Comparison of ENCODE assay signal across 9 cellular contexts in genomic region chr3:138433892-138434275, GRCh38. TPM values are rescaled to one million over a fixed set of nuclear protein-coding genes. Genes with fewer than 3 reads are reported as not detected.
DNase-seq lines count a peak whose midpoint lies in the region; TF ChIP-seq lines count a peak whose summit lies in the region.
"Had no signal": no experiment of that assay in that cellular context is flagged by ENCODE, and none has a peak within 500 bp of the region (broad histone marks: within the 10 kb centered on the region; RNA-seq: fewer than 3 reads in every experiment).

No MANE protein-coding gene starts in this region.

- 15 to 32% methylated on average over 16 of the region's 16 CpGs for WGBS in tibial nerve, 2 donors
- WGBS in spleen, 5 donors = 21 to 52% (median 36%) methylated on average over 16 of the region's 16 CpGs

- H3K27me3 Mint-ChIP-seq in MCF 10A (ENCODE audit: insufficient read depth, unreplicated experiment) = peaks cover 12% of the 10 kb centered on the region

- H3K27ac ChIP-seq in mucosa of rectum (ENCODE audit: low read depth in 2 of 2, low read length in 2 of 2) = no peak overlapping the region
- H3K27ac ChIP-seq in tibial nerve = no peak overlapping the region
- no peak overlapping the region for H3K27ac ChIP-seq in spleen
- no peak overlapping the region for H3K27ac ChIP-seq in colonic mucosa
- H3K27ac ChIP-seq: neutrophil had no signal

- TF ChIP-seq POLR2A in tibial nerve (IDR thresholded peaks at IDR 0.05) (no peak), spleen (IDR thresholded peaks at IDR 0.05) (no peak)

- H3K9ac ChIP-seq in mucosa of rectum (ENCODE audit: low read depth in 1 of 2, low read length in 2 of 2) (no peak overlapping the region), colonic mucosa (ENCODE audit: low read depth in 2 of 2, low read length in 2 of 2) (no peak overlapping the region)

- H3K36me3 Mint-ChIP-seq in MCF 10A (ENCODE audit: insufficient read depth, unreplicated experiment) = no peaks in the 10 kb centered on the region

- BruUV-seq in MCF 10A (replicated peaks; lab: Mats Ljungman, UMichigan) = no TSS peak

- no peak for TF ChIP-seq CTCF in MCF 10A (IDR thresholded peaks at IDR 0.05; ENCODE audit: unreplicated experiment)
- no peak for TF ChIP-seq CTCF in tibial nerve (IDR thresholded peaks at IDR 0.05)
- TF ChIP-seq CTCF in spleen (IDR thresholded peaks at IDR 0.05 in 8 of 11, conservative IDR thresholded peaks at IDR 0.05 in 3 of 11) = no peak
- no peak for TF ChIP-seq CTCF in colonic mucosa (IDR thresholded peaks at IDR 0.05)

- H3K36me3 ChIP-seq in mucosa of rectum (ENCODE audit: control insufficient read depth in 2 of 2, insufficient read depth in 2 of 2, low read length in 2 of 2) = no peaks in the 10 kb centered on the region
- no peaks in the 10 kb centered on the region for H3K36me3 ChIP-seq in tibial nerve
- H3K36me3 ChIP-seq in spleen = no peaks in the 10 kb centered on the region
- H3K36me3 ChIP-seq in colonic mucosa = no peaks in the 10 kb centered on the region
- H3K36me3 ChIP-seq: neutrophil had no signal

- H3K4me3 Mint-ChIP-seq in MCF 10A (ENCODE audit: unreplicated experiment) = peak overlapping the region; percentile 65

- H3K9me3 ChIP-seq in mucosa of rectum (ENCODE audit: control insufficient read depth in 2 of 2, low read length in 2 of 2) (no peaks in the 10 kb centered on the region), tibial nerve (no peaks in the 10 kb centered on the region), spleen (no peaks in the 10 kb centered on the region), colonic mucosa (no peaks in the 10 kb centered on the region)
- H3K9me3 ChIP-seq: neutrophil had no signal

- no peak overlapping the region for H3K27ac Mint-ChIP-seq in MCF 10A (ENCODE audit: low read depth, unreplicated experiment)

- POLR2A ChIA-PET in MCF 10A (lab: Yijun Ruan, JAX) = no interaction called here

- no peak for TF ChIP-seq EP300 in tibial nerve (IDR thresholded peaks at IDR 0.05)

- peak; percentile 49 for DNase-seq in activated effector memory CD4-positive, alpha-beta T cell treated with anti-CD3 and anti-CD28 coated beads, Interleukin-2, amount 50 U/mL, for 16 hours
- DNase-seq in activated effector memory CD4-positive, alpha-beta T cell treated with Interleukin-2 at 50 U/mL for 16 hours = no peak
- DNase-seq in MCF 10A (ENCODE audit: unreplicated experiment) (no peak), tibial nerve (ENCODE audit: low spot score in 2 of 2) (no peak), spleen (no peak), GM19238 (ENCODE audit: insufficient read length, low spot score) (no peak), colonic mucosa (no peak)

- intact Hi-C loops in MCF 10A (cut with micrococcal nuclease) (no loop called here), spleen (cut with DNase I; ENCODE audit: low total_unique reads) (no loop called here), colonic mucosa (cut with DNase I) (no loop called here)

- H3K4me3 ChIP-seq in mucosa of rectum (ENCODE audit: low read length in 2 of 2) (peak overlapping the region; percentile 44 to 65), tibial nerve (peak overlapping the region; percentile 39 to 62 (median 46)), spleen (peak overlapping the region in 4 of 8 donors; percentile 33 to 74 (median 50)), colonic mucosa (no peak overlapping the region)

- no peaks in the 10 kb centered on the region for H3K9me3 Mint-ChIP-seq in MCF 10A (ENCODE audit: unreplicated experiment)

- CTCF ChIA-PET in MCF 10A (lab: Yijun Ruan, JAX) = interaction anchor here (0.5 to 2.8 kb wide), 5 partner anchors 16 to 262 kb away, joined by 3 to 12 read pairs (median 4); no protein-coding TSS in a partner anchor

- H3K4me1 Mint-ChIP-seq in MCF 10A (ENCODE audit: insufficient read depth, unreplicated experiment) = no peaks in the 10 kb centered on the region

- H3K4me1 ChIP-seq in mucosa of rectum (ENCODE audit: control insufficient read depth in 2 of 2, insufficient read depth in 2 of 2, low read length in 2 of 2) (peaks cover 4 to 8% of the 10 kb centered on the region in 2 donors), tibial nerve (peaks cover 0 to 26% (median 14%) of the 10 kb centered on the region in 4 donors), spleen (peaks cover 13 to 28% (median 20%) of the 10 kb centered on the region in 6 donors), colonic mucosa (peaks cover 3% of the 10 kb centered on the region)

- H3K27me3 ChIP-seq in mucosa of rectum (ENCODE audit: control insufficient read depth in 2 of 2, insufficient read depth in 2 of 2, low read length in 2 of 2) = peaks cover 14 to 28% of the 10 kb centered on the region in 2 donors
- peaks cover 0 to 43% of the 10 kb centered on the region in 2 donors for H3K27me3 ChIP-seq in tibial nerve
- H3K27me3 ChIP-seq in spleen (replicated peaks in 1 of 7) = peaks cover 2 to 90% (median 36%) of the 10 kb centered on the region in 7 donors
- H3K27me3 ChIP-seq in colonic mucosa = peaks cover 22% of the 10 kb centered on the region

RNA-seq across cellular contexts. Expression of gene ESYT3, which starts 0.5 kb away (rescaled TPM):
- total RNA-seq in MCF 10A (2022) = 0.44 and 1.0 TPM in 2 replicates
- total RNA-seq in tibial nerve = 1 to 10 TPM; 6.9 to 9.4 (median 7.6) TPM
- not detected for total RNA-seq in spleen
- polyA plus RNA-seq in spleen = under 1 TPM in 1 of 3 donors, not detected in 2; 0.02 TPM
- 1 to 10 TPM in 1 of 2 donors, under 1 TPM in 1; 0.89 to 1.2 TPM for total RNA-seq in colonic mucosa
